ENCODE assay signal across 18 cellular contexts in genomic region chr4:127012549-127012948, GRCh38.
DNase-seq lines count a peak whose midpoint lies in the region; ATAC-seq and TF ChIP-seq lines count a peak whose summit lies in the region.
"Had no signal": no experiment of that assay in that cellular context is flagged by ENCODE, and none has a peak within 500 bp of the region (broad histone marks: within the 10 kb centered on the region; RNA-seq: fewer than 3 reads in every experiment).

No MANE protein-coding gene starts in this region.

- no peaks in the 10 kb centered on the region for H3K9me3 ChIP-seq in mammary epithelial cell (replicated peaks; ENCODE audit: insufficient read depth, low read length)
- no peaks in the 10 kb centered on the region for H3K9me3 ChIP-seq in colonic mucosa
- H3K9me3 ChIP-seq: BE2C, Peyer's patch, transverse colon had no signal

- TF ChIP-seq RAD21 in Ishikawa (IDR thresholded peaks at IDR 0.05; ENCODE audit: low read depth), result no peak

- in situ Hi-C loops in mammary epithelial cell (cut with MboI; ENCODE audit: low sequenced_read_pairs in 2 of 2), result no loop called here

- H3K4me1 ChIP-seq in mammary epithelial cell (ENCODE audit: insufficient read depth, low read length) (no peaks in the 10 kb centered on the region), colonic mucosa (no peaks in the 10 kb centered on the region)
- H3K4me1 ChIP-seq: BE2C, Peyer's patch, transverse colon had no signal

- H3K27me3 ChIP-seq in mammary epithelial cell (ENCODE audit: insufficient read depth, low read length) (no peaks in the 10 kb centered on the region), colonic mucosa (no peaks in the 10 kb centered on the region)
- H3K27me3 ChIP-seq: BE2C, Peyer's patch, transverse colon had no signal

- H2AFZ ChIP-seq in mammary epithelial cell (ENCODE audit: low read depth, low read length), result no peak overlapping the region

- BruUV-seq in mammary epithelial cell (replicated peaks; lab: Mats Ljungman, UMichigan), result no TSS peak

- H3K27ac ChIP-seq in mammary epithelial cell (ENCODE audit: insufficient read depth, low read depth, low read length), result no peak overlapping the region
- no peak overlapping the region for H3K27ac ChIP-seq in colonic mucosa
- H3K27ac ChIP-seq: Peyer's patch, transverse colon had no signal

- intact Hi-C loops in mammary epithelial cell (cut with micrococcal nuclease) (no loop called here), colonic mucosa (cut with DNase I) (no loop called here)

- TF ChIP-seq CTCF in mammary epithelial cell (conservative IDR thresholded peaks at IDR 0.05 in 1 of 2, IDR thresholded peaks at IDR 0.05 in 1 of 2; ENCODE audit: extremely low read depth in 1 of 2, insufficient read depth in 1 of 2, low read depth in 1 of 2, low read length in 2 of 2), result no peak
- no peak for TF ChIP-seq CTCF in colonic mucosa (IDR thresholded peaks at IDR 0.05)

- no peak; the same call in 1 of the 2 replicates for TF ChIP-seq EP300 in Ishikawa (IDR thresholded peaks at IDR 0.05; ENCODE audit: borderline replicate concordance)

- no peak overlapping the region for H3K4me2 ChIP-seq in mammary epithelial cell (ENCODE audit: insufficient read depth, low read depth, low read length)

- H3K9ac ChIP-seq in mammary epithelial cell (ENCODE audit: insufficient read depth, low read length) (no peak overlapping the region), colonic mucosa (ENCODE audit: low read depth in 2 of 2, low read length in 2 of 2) (no peak overlapping the region)

- H4K20me1 ChIP-seq in mammary epithelial cell (ENCODE audit: insufficient read depth, low read length), result no peaks in the 10 kb centered on the region

- no peaks in the 10 kb centered on the region for H3K36me3 ChIP-seq in mammary epithelial cell (ENCODE audit: insufficient read depth, low read length)
- H3K36me3 ChIP-seq in colonic mucosa, result no peaks in the 10 kb centered on the region
- H3K36me3 ChIP-seq: BE2C, Peyer's patch, transverse colon had no signal

- dilution Hi-C loops in mammary epithelial cell (cut with HindIII; ENCODE audit: low sequenced_read_pairs), result no loop called here

- CTCF ChIA-PET in mammary epithelial cell (lab: Charles Lee; ENCODE audit: low non-redundant PET), result no interaction called here

- no peak overlapping the region for H3K4me3 ChIP-seq in mammary epithelial cell (replicated peaks in 1 of 3; ENCODE audit: insufficient read depth in 1 of 3, low read depth in 2 of 3, low read length in 3 of 3)
- no peak overlapping the region for H3K4me3 ChIP-seq in colonic mucosa
- H3K4me3 ChIP-seq: Peyer's patch, transverse colon had no signal

- H3K79me2 ChIP-seq in mammary epithelial cell (ENCODE audit: insufficient read depth, low read length), result no peaks in the 10 kb centered on the region

- no peak for ATAC-seq in HG03097 (IDR thresholded peaks at IDR 0.05; ENCODE audit: low FRiP score, unreplicated experiment)
- no peak for ATAC-seq in GM18909 (IDR thresholded peaks at IDR 0.05; ENCODE audit: poor library complexity, unreplicated experiment)
- no peak for ATAC-seq in HG03139 (IDR thresholded peaks at IDR 0.05; ENCODE audit: unreplicated experiment)
- ATAC-seq: T-cell had no signal

- DNase-seq in DMS53 (lab: John Stamatoyannopoulos, UW), result peak; percentile 26
- peak; percentile 39 for DNase-seq in mammary epithelial cell
- peak; percentile 76 for DNase-seq in kidney tubule cell (ENCODE audit: low spot score)
- DNase-seq in colonic mucosa, result no peak
- DNase-seq: activated CD4-positive, CD25-positive, alpha-beta regulatory T cell; activated naive CD4-positive, alpha-beta T cell treated with anti-CD3 and anti-CD28 coated beads, Interleukin-2, amount 50 U/mL, for 16 hours; BE2C; DMS 273 treated with DMSO at 0.1 percent for 48 hours; midbrain; NCI-H524 treated with DMSO at 0.1 percent for 48 hours; occipital lobe; Peyer's patch; T-cell; transverse colon had no signal

TF ChIP-seq in Ishikawa, 13 proteins besides CTCF, POLR2A, EP300 and RAD21:
- TF ChIP-seq REST (IDR thresholded peaks at IDR 0.05; ENCODE audit: low read depth), result no peak
- peak; percentile 51; the same call in 1 of the 2 replicates for TF ChIP-seq TEAD4 (IDR thresholded peaks at IDR 0.05)
- TF ChIP-seq ZBTB7A (IDR thresholded peaks at IDR 0.05; ENCODE audit: low read depth), result no peak
- TF ChIP-seq CREB1 (IDR thresholded peaks at IDR 0.05; ENCODE audit: low read depth), result no peak
- peak; percentile 86 for TF ChIP-seq NFIC (IDR thresholded peaks at IDR 0.05)
- no peak for TF ChIP-seq USF1 (IDR thresholded peaks at IDR 0.05)
- TF ChIP-seq CEBPB (IDR thresholded peaks at IDR 0.05), result peak; percentile 50
- no peak for TF ChIP-seq FOXM1 (IDR thresholded peaks at IDR 0.05; ENCODE audit: borderline replicate concordance, low read depth)
- no peak for TF ChIP-seq TAF1 (IDR thresholded peaks at IDR 0.05; ENCODE audit: low read depth)
- no peak for TF ChIP-seq YY1 (IDR thresholded peaks at IDR 0.05; ENCODE audit: low read depth)
- peak; percentile 72; the same call in 1 of the 2 replicates for TF ChIP-seq TCF12 (IDR thresholded peaks at IDR 0.05; ENCODE audit: low read depth)
- TF ChIP-seq MAX (IDR thresholded peaks at IDR 0.05), result no peak
- TF ChIP-seq EGR1 (IDR thresholded peaks at IDR 0.05), result no peak
TF ChIP-seq in Ishikawa: peak in this region for 4.
